ENCODE assay signal across 21 cellular contexts in genomic region chr7:67794544-67794943, GRCh38.
DNase-seq lines count a peak whose midpoint lies in the region; TF ChIP-seq lines count a peak whose summit lies in the region.
"Had no signal": no experiment of that assay in that cellular context is flagged by ENCODE, and none has a peak within 500 bp of the region (broad histone marks: within the 10 kb centered on the region; RNA-seq: fewer than 3 reads in every experiment).

No MANE protein-coding gene starts in this region.

- no peak overlapping the region for H3K4me3 Mint-ChIP-seq in activated CD4-positive, alpha-beta memory T cell treated with anti-CD3 and anti-CD28 coated beads, Interleukin-2, amount 10 ng/mL, durations not matched to agents 7 days and 5 days
- H3K4me3 Mint-ChIP-seq: B cell; CD4-positive, alpha-beta T cell; CD8-positive, alpha-beta T cell had no signal

- H3K27me3 ChIP-seq in esophagus muscularis mucosa, result no peaks in the 10 kb centered on the region
- no peaks in the 10 kb centered on the region for H3K27me3 ChIP-seq in tibial nerve
- H3K27me3 ChIP-seq: BLaER1 treated with 17β-estradiol and CSF1 and Interleukin-3, amounts not matched to agents 10 nM and 100 nM had no signal

- H3K9me3 Mint-ChIP-seq in activated CD4-positive, alpha-beta memory T cell treated with anti-CD3 and anti-CD28 coated beads, Interleukin-2, amount 10 ng/mL, durations not matched to agents 7 days and 5 days, result peaks cover 26% of the 10 kb centered on the region

- TF ChIP-seq POLR2A in esophagus muscularis mucosa (IDR thresholded peaks at IDR 0.05; ENCODE audit: low read depth), result no peak
- TF ChIP-seq POLR2A in tibial nerve (IDR thresholded peaks at IDR 0.05), result no peak

- no peak overlapping the region for H3K27ac Mint-ChIP-seq in activated CD4-positive, alpha-beta memory T cell treated with anti-CD3 and anti-CD28 coated beads, Interleukin-2, amount 10 ng/mL, durations not matched to agents 7 days and 5 days
- H3K27ac Mint-ChIP-seq: B cell; CD4-positive, alpha-beta T cell; CD8-positive, alpha-beta T cell had no signal

- 34% methylated on average over 2 of the region's 2 CpGs for WGBS in esophagus muscularis mucosa
- WGBS in tibial nerve, 2 donors, result 86 to 87% methylated on average over 2 of the region's 2 CpGs

- H3K4me3 ChIP-seq in esophagus muscularis mucosa (no peak overlapping the region), tibial nerve (no peak overlapping the region)
- H3K4me3 ChIP-seq: A549; BLaER1 treated with 17β-estradiol and CSF1 and Interleukin-3, amounts not matched to agents 10 nM and 100 nM; GM12878 had no signal

- H3K36me3 Mint-ChIP-seq in activated CD4-positive, alpha-beta memory T cell treated with anti-CD3 and anti-CD28 coated beads, Interleukin-2, amount 10 ng/mL, durations not matched to agents 7 days and 5 days (ENCODE audit: low read depth), result no peaks in the 10 kb centered on the region
- H3K36me3 Mint-ChIP-seq: CD8-positive, alpha-beta T cell had no signal

- H3K4me1 ChIP-seq in esophagus muscularis mucosa (peaks cover 0 to 30% (median 26%) of the 10 kb centered on the region in 4 donors), tibial nerve (no peaks in the 10 kb centered on the region)
- H3K4me1 ChIP-seq: A549, Caco-2 had no signal

- POLR2A ChIA-PET in activated CD4-positive, alpha-beta memory T cell treated with anti-CD3 and anti-CD28 coated beads, Interleukin-2, amount 10 ng/mL, durations not matched to agents 7 days and 5 days (lab: Charles Lee), result no interaction called here

- DNase-seq in G401 (ENCODE audit: low spot score) (peak; percentile 66), cerebellar cortex (ENCODE audit: low spot score) (peak; percentile 60), esophagus muscularis mucosa (ENCODE audit: extremely low spot score) (no peak), inferior parietal cortex (ENCODE audit: extremely low spot score) (peak; percentile 29), NCI-H774 (lab: John Stamatoyannopoulos, UW) (no peak), tibial nerve (ENCODE audit: low spot score in 2 of 2) (no peak)
- no peak for DNase-seq in activated CD4-positive, alpha-beta memory T cell treated with anti-CD3 and anti-CD28 coated beads, Interleukin-2, amount 10 ng/mL, durations not matched to agents 7 days and 5 days
- DNase-seq in activated CD4-positive, CD25-positive, alpha-beta regulatory T cell (lab: John Stamatoyannopoulos, UW), result no peak
- DNase-seq: AML-193; Caco-2; Calu3; CD4-positive, alpha-beta T cell; CD8-positive, alpha-beta T cell; DMS79 treated with DMSO at 0.1 percent for 48 hours; GDM1 had no signal

- CTCF ChIA-PET in activated CD4-positive, alpha-beta memory T cell treated with anti-CD3 and anti-CD28 coated beads, Interleukin-2, amount 10 ng/mL, durations not matched to agents 7 days and 5 days (lab: Charles Lee), result no interaction called here

- no peaks in the 10 kb centered on the region for H3K9me3 ChIP-seq in esophagus muscularis mucosa
- H3K9me3 ChIP-seq in tibial nerve, result no peaks in the 10 kb centered on the region
- H3K9me3 ChIP-seq: Caco-2 had no signal

- TF ChIP-seq EP300 in esophagus muscularis mucosa (IDR thresholded peaks at IDR 0.05) (no peak), tibial nerve (IDR thresholded peaks at IDR 0.05) (no peak)

- intact Hi-C loops in esophagus muscularis mucosa (cut with DNase I), result no loop called here

- no peaks in the 10 kb centered on the region for H3K27me3 Mint-ChIP-seq in activated CD4-positive, alpha-beta memory T cell treated with anti-CD3 and anti-CD28 coated beads, Interleukin-2, amount 10 ng/mL, durations not matched to agents 7 days and 5 days
- H3K27me3 Mint-ChIP-seq: B cell; CD4-positive, alpha-beta T cell had no signal

- in situ Hi-C loops in G401 (cut with HindIII; ENCODE audit: low sequenced_read_pairs), result no loop called here

- H3K27ac ChIP-seq in esophagus muscularis mucosa (replicated peaks in 1 of 4) (peak overlapping the region; percentile 34 to 51 (median 48)), tibial nerve (no peak overlapping the region)
- H3K27ac ChIP-seq: 22Rv1; A549; BLaER1 treated with 17β-estradiol and CSF1 and Interleukin-3, amounts not matched to agents 10 nM and 100 nM; C4-2B had no signal

- H3K36me3 ChIP-seq in esophagus muscularis mucosa (no peaks in the 10 kb centered on the region), tibial nerve (no peaks in the 10 kb centered on the region)
- H3K36me3 ChIP-seq: BLaER1 treated with 17β-estradiol and CSF1 and Interleukin-3, amounts not matched to agents 10 nM and 100 nM had no signal

- H3K4me1 Mint-ChIP-seq in activated CD4-positive, alpha-beta memory T cell treated with anti-CD3 and anti-CD28 coated beads, Interleukin-2, amount 10 ng/mL, durations not matched to agents 7 days and 5 days, result no peaks in the 10 kb centered on the region
- H3K4me1 Mint-ChIP-seq: B cell had no signal

- TF ChIP-seq CTCF in esophagus muscularis mucosa (IDR thresholded peaks at IDR 0.05) (no peak), tibial nerve (IDR thresholded peaks at IDR 0.05) (no peak)

Comparison
In these comparisons a context has a peak if more than half of its experiments do, and no peak if none do; other contexts are left out.
1. DNase-seq: peak in G401 (single experiment), cerebellar cortex (single experiment) and inferior parietal cortex (single experiment); none in esophagus muscularis mucosa (single experiment), NCI-H774 (single experiment), activated CD4-positive, alpha-beta memory T cell treated with anti-CD3 and anti-CD28 coated beads, Interleukin-2, amount 10 ng/mL, durations not matched to agents 7 days and 5 days (single experiment), activated CD4-positive, CD25-positive, alpha-beta regulatory T cell (0 of 4) and tibial nerve (0 of 2).
2. H3K27ac ChIP-seq: peak in esophagus muscularis mucosa (4 of 4); none in tibial nerve (0 of 4).